ENCODE assay signal across 22 cellular contexts in genomic region chr13:41809962-41810361, GRCh38.
"Had no signal": no experiment of that assay in that cellular context is flagged by ENCODE, and none has a peak within 500 bp of the region (broad histone marks: within the 10 kb centered on the region; RNA-seq: fewer than 3 reads in every experiment).

No MANE protein-coding gene starts in this region.

- H3K4me3 Mint-ChIP-seq: activated CD8-positive, alpha-beta T cell treated with anti-CD3 and anti-CD28 coated beads, Interleukin-2, amount 10 ng/mL, durations not matched to agents 7 days and 5 days; brain; nephron progenitor cell had no signal

- FAIRE-seq: frontal cortex had no signal

- DNase-seq: activated CD4-positive, alpha-beta T cell treated with anti-CD3 and anti-CD28 coated beads, Interleukin-2, amount 50 U/mL, for 1 hour; activated CD4-positive, CD25-positive, alpha-beta regulatory T cell treated with anti-CD3 and anti-CD28 coated beads, Interleukin-2, amount 50 U/mL, for 72 hours; activated CD8-positive, alpha-beta T cell treated with anti-CD3 and anti-CD28 coated beads, Interleukin-2, amount 10 ng/mL, durations not matched to agents 7 days and 5 days; activated gamma-delta T cell treated with Interleukin-2 at 50 U/mL for 16 hours; aorta; dermis blood vessel endothelial cell; effector CD8-positive, alpha-beta T cell; hypothalamus; left ventricle myocardium superior; mammary epithelial cell; midbrain; nephron progenitor cell; right cardiac atrium; stimulated activated CD4-positive, alpha-beta T cell treated with anti-CD3 and anti-CD28 coated beads, Interleukin-4, amount 100 ng/mL, for 24 hours; stomach; transverse colon; uterus had no signal

- H3K4me3 ChIP-seq: stomach, transverse colon, uterus had no signal

- H3K27ac ChIP-seq: parathyroid adenoma, stomach, transverse colon, uterus had no signal

- H3K4me1 ChIP-seq: parathyroid adenoma, uterus had no signal

- H3K27me3 Mint-ChIP-seq: brain had no signal

- ATAC-seq: activated CD8-positive, alpha-beta T cell treated with anti-CD3 and anti-CD28 coated beads, Interleukin-2, amount 10 ng/mL, durations not matched to agents 7 days and 5 days; activated naive CD4-positive, alpha-beta T cell treated with anti-CD3 and anti-CD28 coated beads, Interleukin-2, amount 50 U/mL, for 72 hours; esophagus mucosa; left ventricle myocardium superior; right cardiac atrium had no signal

- H3K27ac Mint-ChIP-seq: activated CD8-positive, alpha-beta T cell treated with anti-CD3 and anti-CD28 coated beads, Interleukin-2, amount 10 ng/mL, durations not matched to agents 7 days and 5 days; activated naive CD4-positive, alpha-beta T cell treated with anti-CD3 and anti-CD28 coated beads, Interleukin-2, amount 50 U/mL, for 72 hours; brain; nephron progenitor cell had no signal

- H3K4me1 Mint-ChIP-seq: brain, nephron progenitor cell had no signal

- H3K9me3 ChIP-seq: stomach, transverse colon, uterus had no signal

- H3K27me3 ChIP-seq: stomach, transverse colon, uterus had no signal

- H3K36me3 ChIP-seq: uterus had no signal
